ENCODE assay signal across 28 cellular contexts in the genomic region with DNA sequence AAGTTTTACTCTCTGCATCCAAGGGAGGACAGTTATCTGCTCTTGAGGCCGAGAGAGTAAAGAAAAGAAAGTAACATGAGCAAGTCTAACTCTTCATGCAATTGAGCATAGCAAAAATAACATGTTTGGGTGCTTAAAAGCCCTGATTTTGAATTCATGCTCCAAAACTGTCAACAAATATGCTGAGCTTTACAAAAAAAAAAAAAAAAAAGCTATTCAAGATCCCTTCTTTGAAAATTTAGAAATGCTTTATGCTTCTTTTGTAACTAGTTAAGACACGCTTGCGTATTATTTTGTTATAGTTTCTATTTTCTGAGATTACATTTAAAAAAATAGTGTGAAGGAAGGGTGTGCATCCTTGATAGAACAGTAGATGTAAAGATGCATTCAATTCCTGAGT.
"Had no signal": no experiment of that assay in that cellular context is flagged by ENCODE, and none has a peak within 500 bp of the region (broad histone marks: within the 10 kb centered on the region; RNA-seq: fewer than 3 reads in every experiment).

No MANE protein-coding gene starts in this region.

- H3K27me3 ChIP-seq: colonic mucosa, dorsolateral prefrontal cortex, esophagus muscularis mucosa, esophagus squamous epithelium, foreskin keratinocyte, gastrocnemius medialis, gastroesophageal sphincter, heart left ventricle, heart right ventricle had no signal

- H3K9me3 ChIP-seq: colonic mucosa, esophagus muscularis mucosa, esophagus squamous epithelium, gastrocnemius medialis, gastroesophageal sphincter, heart left ventricle, heart right ventricle had no signal

- H3K9me3 Mint-ChIP-seq: dendritic cell treated with granulocyte-macrophage colony-stimulating factor and Interleukin-4, amounts not matched to agents 40 ng/mL and 50 ng/mL, for 4 days had no signal

- H3K4me1 ChIP-seq: colonic mucosa, esophagus muscularis mucosa, esophagus squamous epithelium, foreskin keratinocyte, gastrocnemius medialis, gastroesophageal sphincter, heart left ventricle, heart right ventricle had no signal

- DNase-seq: colonic mucosa; cortex of kidney; dermis blood vessel endothelial cell; dorsolateral prefrontal cortex; effector CD4-positive, alpha-beta T cell; effector CD8-positive, alpha-beta T cell; effector memory CD4-positive, alpha-beta T cell; effector memory CD8-positive, alpha-beta T cell; endodermal cell; erythroblast; esophagus squamous epithelium; foreskin fibroblast; foreskin keratinocyte; foreskin melanocyte; gastrocnemius medialis; glutamatergic neuron; heart left ventricle; heart right ventricle had no signal

- H3K4me1 Mint-ChIP-seq: endodermal cell had no signal

- H3K27me3 Mint-ChIP-seq: dendritic cell treated with granulocyte-macrophage colony-stimulating factor and Interleukin-4, amounts not matched to agents 40 ng/mL and 50 ng/mL, for 4 days; effector memory CD8-positive, alpha-beta T cell had no signal

- H3K27ac Mint-ChIP-seq: dendritic cell treated with granulocyte-macrophage colony-stimulating factor and Interleukin-4, amounts not matched to agents 40 ng/mL and 50 ng/mL, for 4 days; effector memory CD8-positive, alpha-beta T cell; endodermal cell had no signal

- H3K27ac ChIP-seq: colonic mucosa, coronary artery, dorsolateral prefrontal cortex, epithelial cell of prostate, esophagus muscularis mucosa, esophagus squamous epithelium, foreskin keratinocyte, gastrocnemius medialis, gastroesophageal sphincter, heart left ventricle, heart right ventricle had no signal

- H3K4me3 ChIP-seq: colonic mucosa, coronary artery, dorsolateral prefrontal cortex, esophagus muscularis mucosa, esophagus squamous epithelium, gastrocnemius medialis, gastroesophageal sphincter, heart left ventricle, heart right ventricle had no signal

- ATAC-seq: effector memory CD8-positive, alpha-beta T cell; esophagus mucosa; foreskin keratinocyte; gastrocnemius medialis; gastroesophageal sphincter; heart left ventricle; heart right ventricle had no signal

- H3K36me3 ChIP-seq: colonic mucosa, esophagus muscularis mucosa, esophagus squamous epithelium, gastrocnemius medialis, gastroesophageal sphincter, heart left ventricle, heart right ventricle had no signal

- FAIRE-seq: colon, endometrium, endothelial cell of umbilical vein, frontal cortex had no signal

- H3K4me3 Mint-ChIP-seq: dendritic cell treated with granulocyte-macrophage colony-stimulating factor and Interleukin-4, amounts not matched to agents 40 ng/mL and 50 ng/mL, for 4 days; effector memory CD8-positive, alpha-beta T cell; endodermal cell had no signal
